Comparison of ENCODE assay signal across 8 cellular contexts in genomic region chr1:155322953-155323728, GRCh38. TPM values are rescaled to one million over a fixed set of nuclear protein-coding genes. Genes with fewer than 3 reads are reported as not detected.
DNase-seq lines count a peak whose midpoint lies in the region; TF ChIP-seq lines count a peak whose summit lies in the region.

No MANE protein-coding gene starts in this region.

- no peaks in the 10 kb centered on the region for H3K79me2 ChIP-seq in OCI-LY3 (ENCODE audit: low read length)

- TF ChIP-seq CTCF in GM20000 (IDR thresholded peaks at IDR 0.05; ENCODE audit: extremely low read depth, missing control alignments): peak; percentile 90
- peak; percentile 93 for TF ChIP-seq CTCF in OCI-LY3 (IDR thresholded peaks at IDR 0.05; ENCODE audit: low read depth, low read length)

- peak overlapping the region; percentile 93 for H3K4me3 ChIP-seq in OCI-LY3 (ENCODE audit: low read length)
- H3K4me3 ChIP-seq in mononuclear cell (ENCODE audit: low read length): peak overlapping the region; percentile 88

- H3K9me3 ChIP-seq in OCI-LY3 (ENCODE audit: insufficient read depth, low read length): no peaks in the 10 kb centered on the region
- no peaks in the 10 kb centered on the region for H3K9me3 ChIP-seq in mononuclear cell (ENCODE audit: low read depth, low read length)

- peaks cover 27% of the 10 kb centered on the region for H3K36me3 ChIP-seq in OCI-LY3 (replicated peaks; ENCODE audit: low read depth, low read length)

- peaks cover 24% of the 10 kb centered on the region for H4K20me1 ChIP-seq in OCI-LY3 (ENCODE audit: insufficient read depth, low read length)

- DNase-seq in CD1c-positive myeloid dendritic cell (ENCODE audit: extremely low spot score) (peak; percentile 91), GM20000 (ENCODE audit: low spot score) (peak; percentile 92), HuH-7 (ENCODE audit: low spot score) (peak; percentile 98), activated T-cell treated with anti-CD3 and anti-CD28 coated beads for 4 hours (peak; percentile 88), epidermal melanocyte (ENCODE audit: insufficient read length, low spot score) (peak; percentile 92)
- DNase-seq in stimulated activated CD8-positive, alpha-beta memory T cell treated with anti-CD3 and anti-CD28 coated beads, Interleukin-15, amount 100 ng/mL, for 48 hours (ENCODE audit: low read depth in 2 of 2): peak; percentile 75 to 80

- H3K27me3 ChIP-seq in OCI-LY3 (ENCODE audit: low read depth, low read length): no peaks in the 10 kb centered on the region
- no peaks in the 10 kb centered on the region for H3K27me3 ChIP-seq in mononuclear cell (ENCODE audit: insufficient read depth, low read length)

- peaks cover 6% of the 10 kb centered on the region for H3K4me1 ChIP-seq in OCI-LY3 (ENCODE audit: low read length)
- peaks cover 47% of the 10 kb centered on the region for H3K4me1 ChIP-seq in mononuclear cell (ENCODE audit: insufficient read depth, low read length)

- peak overlapping the region; percentile 99 for H3K9ac ChIP-seq in OCI-LY3 (ENCODE audit: low read length)

- H3K27ac ChIP-seq in OCI-LY3 (ENCODE audit: low read length): peak overlapping the region; percentile 82

- peak overlapping the region; percentile 96 for H3K4me2 ChIP-seq in OCI-LY3 (ENCODE audit: low read length)

- H2AFZ ChIP-seq in OCI-LY3 (ENCODE audit: low read depth, low read length): no peak overlapping the region

RNA-seq across cellular contexts. Expression of gene RUSC1, which starts 2.4 kb away (rescaled TPM):
- total RNA-seq in mononuclear cell: 6.6 TPM

RNA-seq across cellular contexts. Expression of gene FDPS, which starts 14.5 kb away (rescaled TPM):
- total RNA-seq in mononuclear cell: 21.5 TPM

RNA-seq across cellular contexts. Expression of gene PKLR, which starts 21.9 kb away (rescaled TPM):
- not detected for total RNA-seq in mononuclear cell

RNA-seq across cellular contexts. Expression of gene HCN3, which starts 45.9 kb away (rescaled TPM):
- total RNA-seq in mononuclear cell: 0.21 TPM

RNA-seq across cellular contexts. Expression of gene CLK2, which starts 49.8 kb away (rescaled TPM):
- total RNA-seq in mononuclear cell: 18.2 TPM

Comparison
In these comparisons a context has a peak if more than half of its experiments do, and no peak if none do; other contexts are left out.
1. Peak in every context shown above with its lines: DNase-seq, H3K4me3 ChIP-seq and H3K27ac ChIP-seq.